In genomic region chr5:163459888-163460561, GRCh38 we compare ENCODE assay signal across 1 cellular context.
TF ChIP-seq lines count a peak whose summit lies in the region.

NUDCD2 (minus strand) TSS chr5:163460102; CDS start chr5:163460050, 52 bp downstream.

TF ChIP-seq in K562, 482 proteins besides CTCF, POLR2A, EP300 and RAD21 (continued from another document):
- TF ChIP-seq ZNF280A (IDR thresholded peaks at IDR 0.05; ENCODE audit: low read depth, partially characterized antibody) (no peak), CHAMP1 (IDR thresholded peaks at IDR 0.05) (peak; percentile 59; the same call in 1 of the 2 replicates), ZNF699 (CRISPR knock-in tag; IDR thresholded peaks at IDR 0.05; ENCODE audit: insufficient replicate concordance) (no peak), SMAD2 (IDR thresholded peaks at IDR 0.05; ENCODE audit: low read depth, low read length) (no peak), ZNF586 (CRISPR knock-in tag; conservative IDR thresholded peaks at IDR 0.05) (no peak), BCL6 (CRISPR knock-in tag; IDR thresholded peaks at IDR 0.05) (no peak), ZNF253 (CRISPR knock-in tag; conservative IDR thresholded peaks at IDR 0.05) (no peak)
